ENCODE assay signal across 19 cellular contexts in the genomic region with DNA sequence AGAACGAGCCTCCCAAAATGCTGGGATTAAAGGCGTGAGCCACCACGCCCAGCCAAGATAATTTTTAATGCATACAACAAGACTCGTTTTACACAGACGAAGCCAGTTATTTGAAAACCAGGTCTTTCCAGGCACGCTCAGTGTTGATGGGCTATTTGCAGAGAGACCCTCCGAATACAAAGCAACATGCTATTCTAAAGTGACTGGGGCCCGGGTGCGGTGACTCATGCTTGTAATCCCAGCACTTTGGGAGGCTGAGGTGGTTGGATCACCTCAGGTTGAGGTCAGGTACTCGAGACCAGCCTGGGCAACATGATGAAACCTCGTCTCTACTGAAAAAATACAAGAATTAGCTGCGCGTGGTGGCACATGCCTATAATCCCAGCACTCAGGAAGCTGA. TPM values are rescaled to one million over a fixed set of nuclear protein-coding genes. Genes with fewer than 3 reads are reported as not detected.
"Had no signal": no experiment of that assay in that cellular context is flagged by ENCODE, and none has a peak within 500 bp of the region (broad histone marks: within the 10 kb centered on the region; RNA-seq: fewer than 3 reads in every experiment).

No MANE protein-coding gene starts in this region.

- H3K79me2 ChIP-seq: parathyroid adenoma had no signal

- H3K4me1 ChIP-seq: gastrocnemius medialis, parathyroid adenoma had no signal

- H2AFZ ChIP-seq: parathyroid adenoma had no signal

- H3K9me3 ChIP-seq: gastrocnemius medialis had no signal

- H3K9ac ChIP-seq: parathyroid adenoma had no signal

- H3K4me3 ChIP-seq: coronary artery, gastrocnemius medialis had no signal

- H3K27ac ChIP-seq: coronary artery, gastrocnemius medialis, parathyroid adenoma had no signal

- DNase-seq: activated CD4-positive, alpha-beta T cell treated with anti-CD3 and anti-CD28 coated beads for 4 hours; activated CD4-positive, alpha-beta T cell treated with anti-CD3 and anti-CD28 coated beads, Interleukin-2, amount 50 U/mL, for 4 hours; activated naive CD4-positive, alpha-beta T cell; activated T-cell treated with anti-CD3 and anti-CD28 coated beads for 4 hours; activated T-cell treated with anti-CD3 and anti-CD28 coated beads, Interleukin-2, amount 50 U/mL, for 72 hours; effector memory CD4-positive, alpha-beta T cell; gastrocnemius medialis; glutamatergic neuron; naive thymus-derived CD8-positive, alpha-beta T cell; right cardiac atrium; stimulated activated CD4-positive, alpha-beta T cell treated with anti-CD3 and anti-CD28 coated beads, Interleukin-2, amount 100 ng/mL, for 48 hours; stimulated activated naive CD8-positive, alpha-beta T cell treated with anti-CD3 and anti-CD28 coated beads, Interleukin-15, Interleukin-2, amounts not matched to agents 100 U/mL and 50 U/mL, for 24 hours; T-helper 1 cell had no signal

- H3K36me3 ChIP-seq: gastrocnemius medialis had no signal

- ATAC-seq: gastrocnemius medialis; naive thymus-derived CD8-positive, alpha-beta T cell; stimulated activated naive CD8-positive, alpha-beta T cell treated with anti-CD3 and anti-CD28 coated beads, Interleukin-15, Interleukin-2, amounts not matched to agents 100 U/mL and 50 U/mL, for 24 hours had no signal

RNA-seq across cellular contexts. Expression of a gene that starts 0.8 kb away (rescaled TPM):
- total RNA-seq: activated T-cell treated with anti-CD3 and anti-CD28 coated beads, Interleukin-2, amount 50 U/mL, for 72 hours; epithelial cell of proximal tubule; naive thymus-derived CD8-positive, alpha-beta T cell; neural crest cell had no signal
- polyA plus RNA-seq: naive thymus-derived CD8-positive, alpha-beta T cell had no signal

RNA-seq across cellular contexts. Expression of a gene that starts 47.2 kb away (rescaled TPM):
- total RNA-seq: cerebellum, epithelial cell of proximal tubule, gastrocnemius medialis, urinary bladder had no signal
